Comparison of ENCODE assay signal across 8 cellular contexts in the genomic region with DNA sequence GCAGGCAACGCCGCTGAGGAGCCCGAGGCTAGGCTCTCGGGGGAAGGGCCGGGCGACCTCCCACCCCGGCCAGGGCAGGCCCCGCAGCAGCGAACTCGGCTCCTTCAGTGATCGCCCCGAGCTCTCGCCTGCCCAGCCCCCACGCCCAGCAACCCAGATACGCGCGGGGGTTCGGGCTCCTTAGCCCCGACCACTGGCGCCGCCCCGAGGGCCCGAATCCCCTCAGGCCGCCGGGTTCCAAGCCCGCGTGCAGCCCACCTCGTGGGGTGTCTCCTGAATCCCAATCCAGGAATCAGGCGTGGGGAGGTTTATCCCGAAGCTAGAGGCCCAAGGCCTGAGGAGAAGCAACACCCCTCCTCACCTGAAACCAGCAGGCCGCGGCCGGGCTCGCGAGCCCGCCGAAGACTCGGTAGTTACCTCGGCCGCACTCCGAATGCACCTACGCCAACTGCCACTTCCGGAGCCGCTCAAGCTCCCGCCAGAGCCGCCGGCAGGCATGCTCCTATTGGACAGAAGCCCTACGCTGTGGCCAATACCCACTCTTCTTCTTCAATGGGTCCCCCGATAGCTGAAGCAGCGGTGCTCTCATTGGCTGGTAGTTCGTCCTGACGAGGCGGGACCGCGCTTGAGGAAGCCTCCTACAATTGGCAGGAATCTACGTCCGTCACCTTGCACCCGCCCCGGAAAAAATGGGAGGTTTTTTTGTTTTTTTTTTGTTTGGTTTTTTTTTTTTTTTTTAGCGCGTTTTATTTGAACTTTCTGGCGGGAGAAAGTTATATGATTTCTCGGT. TPM values are rescaled to one million over a fixed set of nuclear protein-coding genes. Genes with fewer than 3 reads are reported as not detected.
DNase-seq lines count a peak whose midpoint lies in the region; ATAC-seq lines count a peak whose summit lies in the region.

A gene with protein sequence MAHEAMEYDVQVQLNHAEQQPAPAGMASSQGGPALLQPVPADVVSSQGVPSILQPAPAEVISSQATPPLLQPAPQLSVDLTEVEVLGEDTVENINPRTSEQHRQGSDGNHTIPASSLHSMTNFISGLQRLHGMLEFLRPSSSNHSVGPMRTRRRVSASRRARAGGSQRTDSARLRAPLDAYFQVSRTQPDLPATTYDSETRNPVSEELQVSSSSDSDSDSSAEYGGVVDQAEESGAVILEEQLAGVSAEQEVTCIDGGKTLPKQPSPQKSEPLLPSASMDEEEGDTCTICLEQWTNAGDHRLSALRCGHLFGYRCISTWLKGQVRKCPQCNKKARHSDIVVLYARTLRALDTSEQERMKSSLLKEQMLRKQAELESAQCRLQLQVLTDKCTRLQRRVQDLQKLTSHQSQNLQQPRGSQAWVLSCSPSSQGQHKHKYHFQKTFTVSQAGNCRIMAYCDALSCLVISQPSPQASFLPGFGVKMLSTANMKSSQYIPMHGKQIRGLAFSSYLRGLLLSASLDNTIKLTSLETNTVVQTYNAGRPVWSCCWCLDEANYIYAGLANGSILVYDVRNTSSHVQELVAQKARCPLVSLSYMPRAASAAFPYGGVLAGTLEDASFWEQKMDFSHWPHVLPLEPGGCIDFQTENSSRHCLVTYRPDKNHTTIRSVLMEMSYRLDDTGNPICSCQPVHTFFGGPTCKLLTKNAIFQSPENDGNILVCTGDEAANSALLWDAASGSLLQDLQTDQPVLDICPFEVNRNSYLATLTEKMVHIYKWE (minus strand): TSS at position 453 of the 790 bp plus-strand sequence. CDS start 5,428 bp downstream, outside the sequence.

- H3K9me3 ChIP-seq in BLaER1: peaks cover 14% of the 10 kb centered on the region; the same call in 1 of the 2 replicates

- H3K27me3 ChIP-seq in BLaER1: no peaks in the 10 kb centered on the region

- H4K20me1 ChIP-seq in BLaER1: peaks cover 50% of the 10 kb centered on the region

- peaks cover 10% of the 10 kb centered on the region for H3K9me3 Mint-ChIP-seq in activated CD4-positive, alpha-beta T cell treated with anti-CD3 and anti-CD28 coated beads, Interleukin-2, amount 10 ng/mL, durations not matched to agents 7 days and 5 days
- H3K9me3 Mint-ChIP-seq in dendritic cell treated with granulocyte-macrophage colony-stimulating factor and Interleukin-4, amounts not matched to agents 40 ng/mL and 50 ng/mL, for 4 days: no peaks in the 10 kb centered on the region

- peak within 1 kb of the TSS; percentile 99 for H3K9ac ChIP-seq in BLaER1

- H3K4me1 Mint-ChIP-seq in activated CD4-positive, alpha-beta T cell treated with anti-CD3 and anti-CD28 coated beads, Interleukin-2, amount 10 ng/mL, durations not matched to agents 7 days and 5 days: peaks cover 49% of the 10 kb centered on the region
- H3K4me1 Mint-ChIP-seq in dendritic cell treated with granulocyte-macrophage colony-stimulating factor and Interleukin-4, amounts not matched to agents 40 ng/mL and 50 ng/mL, for 4 days (ENCODE audit: low read depth): peaks cover 40% of the 10 kb centered on the region

- peak within 1 kb of the TSS; percentile 100 for H3K27ac Mint-ChIP-seq in activated CD4-positive, alpha-beta T cell treated with anti-CD3 and anti-CD28 coated beads, Interleukin-2, amount 10 ng/mL, durations not matched to agents 7 days and 5 days
- peak within 1 kb of the TSS; percentile 85 for H3K27ac Mint-ChIP-seq in dendritic cell treated with granulocyte-macrophage colony-stimulating factor and Interleukin-4, amounts not matched to agents 40 ng/mL and 50 ng/mL, for 4 days

- H3K4me3 Mint-ChIP-seq in activated CD4-positive, alpha-beta T cell treated with anti-CD3 and anti-CD28 coated beads, Interleukin-2, amount 10 ng/mL, durations not matched to agents 7 days and 5 days: peak within 1 kb of the TSS; percentile 97
- peak within 1 kb of the TSS; percentile 88 for H3K4me3 Mint-ChIP-seq in dendritic cell treated with granulocyte-macrophage colony-stimulating factor and Interleukin-4, amounts not matched to agents 40 ng/mL and 50 ng/mL, for 4 days

- peak within 1 kb of the TSS; percentile 98 for H3K4me3 ChIP-seq in BLaER1

- peaks cover 55% of the 10 kb centered on the region for H3K36me3 Mint-ChIP-seq in activated CD4-positive, alpha-beta T cell treated with anti-CD3 and anti-CD28 coated beads, Interleukin-2, amount 10 ng/mL, durations not matched to agents 7 days and 5 days (ENCODE audit: low read depth)
- H3K36me3 Mint-ChIP-seq in dendritic cell treated with granulocyte-macrophage colony-stimulating factor and Interleukin-4, amounts not matched to agents 40 ng/mL and 50 ng/mL, for 4 days (ENCODE audit: low read depth): peaks cover 50% of the 10 kb centered on the region

- DNase-seq in NCI-H69 (lab: John Stamatoyannopoulos, UW) (peak; percentile 97), left lobe of liver (ENCODE audit: low spot score) (peak; percentile 98)
- DNase-seq in activated CD4-positive, alpha-beta T cell treated with anti-CD3 and anti-CD28 coated beads, Interleukin-2, amount 10 ng/mL, durations not matched to agents 7 days and 5 days: peak; percentile 98
- DNase-seq in stimulated activated CD4-positive, alpha-beta T cell treated with anti-CD3 and anti-CD28 coated beads, Interleukin-2, amount 100 ng/mL, for 4 hours (ENCODE audit: low read depth): peak; percentile 95

- peak; percentile 100 for ATAC-seq in GM19328 (IDR thresholded peaks at IDR 0.05; ENCODE audit: unreplicated experiment)
- ATAC-seq in HG03520 (IDR thresholded peaks at IDR 0.05; ENCODE audit: unreplicated experiment): peak; percentile 100
- peak; percentile 100 for ATAC-seq in left lobe of liver

- intact Hi-C loops in dendritic cell treated with granulocyte-macrophage colony-stimulating factor and Interleukin-4, amounts not matched to agents 40 ng/mL and 50 ng/mL, for 4 days (cut with micrococcal nuclease): loop anchor here (2.0 kb wide), 1 partner anchor 34 kb away; the partner anchor contains the start of gene MLKL

- peak within 1 kb of the TSS; percentile 99 for H3K27ac ChIP-seq in BLaER1

- no peaks in the 10 kb centered on the region for H3K27me3 Mint-ChIP-seq in activated CD4-positive, alpha-beta T cell treated with anti-CD3 and anti-CD28 coated beads, Interleukin-2, amount 10 ng/mL, durations not matched to agents 7 days and 5 days
- H3K27me3 Mint-ChIP-seq in dendritic cell treated with granulocyte-macrophage colony-stimulating factor and Interleukin-4, amounts not matched to agents 40 ng/mL and 50 ng/mL, for 4 days: no peaks in the 10 kb centered on the region

- CTCF ChIA-PET in activated CD4-positive, alpha-beta T cell treated with anti-CD3 and anti-CD28 coated beads, Interleukin-2, amount 10 ng/mL, durations not matched to agents 7 days and 5 days (lab: Charles Lee): interaction anchor here (0.5 to 2.1 kb wide), 9 partner anchors 14 to 911 kb away, joined by 3 to 9 read pairs (median 4); partner anchors contain the start of gene MLKL

- POLR2A ChIA-PET in activated CD4-positive, alpha-beta T cell treated with anti-CD3 and anti-CD28 coated beads, Interleukin-2, amount 10 ng/mL, durations not matched to agents 7 days and 5 days (lab: Charles Lee): interaction anchor here (0.6 to 1.6 kb wide), 4 partner anchors 29 to 653 kb away, joined by 3 to 10 read pairs (median 6); partner anchors contain the start of genes GLG1 and MLKL

- peaks cover 52% of the 10 kb centered on the region for H3K4me1 ChIP-seq in BLaER1

- H3K4me2 ChIP-seq in BLaER1: peak within 1 kb of the TSS; percentile 88

- peaks cover 41% of the 10 kb centered on the region for H3K36me3 ChIP-seq in BLaER1

RNA-seq across cellular contexts. Expression of the gene that starts here (rescaled TPM):
- total RNA-seq in activated CD4-positive, alpha-beta T cell treated with anti-CD3 and anti-CD28 coated beads, Interleukin-2, amount 10 ng/mL, durations not matched to agents 7 days and 5 days: 100 to 1,000 TPM; 115 to 117 TPM
- total RNA-seq in left lobe of liver: 8.8 TPM

Comparison
In these comparisons a context has a peak if more than half of its experiments do, and no peak if none do; other contexts are left out.
1. Peak in every context shown above with its lines: DNase-seq, ATAC-seq, H3K4me3 ChIP-seq and H3K27ac ChIP-seq.
2. RNA of the gene that starts here (total RNA-seq): 115 to 117 TPM in activated CD4-positive, alpha-beta T cell treated with anti-CD3 and anti-CD28 coated beads, Interleukin-2, amount 10 ng/mL, durations not matched to agents 7 days and 5 days; 8.8 TPM in left lobe of liver (single experiment); every median in the first group is over 10 times any median in the second.